ENCODE assay signal across 12 cellular contexts in genomic region chrX:54452920-54453319, GRCh38. TPM values are rescaled to one million over a fixed set of nuclear protein-coding genes. Genes with fewer than 3 reads are reported as not detected.
DNase-seq lines count a peak whose midpoint lies in the region; ATAC-seq and TF ChIP-seq lines count a peak whose summit lies in the region.
"Had no signal": no experiment of that assay in that cellular context is flagged by ENCODE, and none has a peak within 500 bp of the region (broad histone marks: within the 10 kb centered on the region; RNA-seq: fewer than 3 reads in every experiment).

No MANE protein-coding gene starts in this region.

- TF ChIP-seq CTCF in AG04450 (IDR thresholded peaks at IDR 0.05; ENCODE audit: low read depth, low read length) (peak; percentile 38), GM12873 (IDR thresholded peaks at IDR 0.05; ENCODE audit: insufficient read depth, low read depth, low read length, missing control alignments) (peak; percentile 40), fibroblast of the aortic adventitia (IDR thresholded peaks at IDR 0.05; ENCODE audit: insufficient read depth, low read length) (peak; percentile 19)

- DNase-seq in AG04450 (ENCODE audit: low read depth, low spot score) (no peak), RPMI7951 (ENCODE audit: low read depth) (peak; percentile 44), fibroblast of the aortic adventitia (ENCODE audit: low read depth) (no peak), HPDE6-E6E7 (ENCODE audit: extremely low spot score) (no peak)
- no peak for DNase-seq in activated T-cell treated with anti-CD3 and anti-CD28 coated beads, Interleukin-2, amount 50 U/mL, for 72 hours
- DNase-seq: activated B cell treated with CpG ODN at 0.5 μM for 24 hours; activated naive CD8-positive, alpha-beta T cell treated with anti-CD3 and anti-CD28 coated beads, Interleukin-2, amount 10 ng/mL, durations not matched to agents 7 days and 5 days; NCI-H446 treated with DMSO at 0.1 percent for 48 hours had no signal

- H3K27me3 Mint-ChIP-seq in activated T-cell treated with anti-CD3 and anti-CD28 coated beads, Interleukin-2, amount 50 U/mL, for 72 hours (ENCODE audit: low read depth): no peaks in the 10 kb centered on the region
- H3K27me3 Mint-ChIP-seq: activated B cell treated with CpG ODN at 0.5 μM for 24 hours; activated naive CD8-positive, alpha-beta T cell treated with anti-CD3 and anti-CD28 coated beads, Interleukin-2, amount 10 ng/mL, durations not matched to agents 7 days and 5 days had no signal

- no peaks in the 10 kb centered on the region for H3K9me3 Mint-ChIP-seq in activated T-cell treated with anti-CD3 and anti-CD28 coated beads, Interleukin-2, amount 50 U/mL, for 72 hours
- H3K9me3 Mint-ChIP-seq: activated B cell treated with CpG ODN at 0.5 μM for 24 hours; activated naive CD8-positive, alpha-beta T cell treated with anti-CD3 and anti-CD28 coated beads, Interleukin-2, amount 10 ng/mL, durations not matched to agents 7 days and 5 days had no signal

- H3K4me3 ChIP-seq in AG04450 (ENCODE audit: low read depth, low read length) (no peak overlapping the region), fibroblast of the aortic adventitia (ENCODE audit: low read depth, low read length) (no peak overlapping the region)

- H3K27ac ChIP-seq in AG04450 (ENCODE audit: low read depth, low read length): no peak overlapping the region
- H3K27ac ChIP-seq: parathyroid adenoma had no signal

- H3K27me3 ChIP-seq in AG04450 (ENCODE audit: control insufficient read depth, insufficient read depth, low read length): no peaks in the 10 kb centered on the region

- H3K27ac Mint-ChIP-seq in activated T-cell treated with anti-CD3 and anti-CD28 coated beads, Interleukin-2, amount 50 U/mL, for 72 hours: no peak overlapping the region
- H3K27ac Mint-ChIP-seq: activated B cell treated with CpG ODN at 0.5 μM for 24 hours; activated naive CD8-positive, alpha-beta T cell treated with anti-CD3 and anti-CD28 coated beads, Interleukin-2, amount 10 ng/mL, durations not matched to agents 7 days and 5 days had no signal

- CTCF ChIA-PET in AG04450 (lab: Charles Lee): no interaction called here

- no peaks in the 10 kb centered on the region for H3K9me3 ChIP-seq in AG04450 (ENCODE audit: control insufficient read depth, insufficient read depth, low read length)

- POLR2A ChIA-PET in AG04450 (lab: Yijun Ruan, JAX): no interaction called here

- H3K36me3 Mint-ChIP-seq in activated T-cell treated with anti-CD3 and anti-CD28 coated beads, Interleukin-2, amount 50 U/mL, for 72 hours (ENCODE audit: insufficient read depth in 2 of 2): no peaks in the 10 kb centered on the region
- H3K36me3 Mint-ChIP-seq: activated naive CD8-positive, alpha-beta T cell treated with anti-CD3 and anti-CD28 coated beads, Interleukin-2, amount 10 ng/mL, durations not matched to agents 7 days and 5 days had no signal

- H3K4me3 Mint-ChIP-seq in activated T-cell treated with anti-CD3 and anti-CD28 coated beads, Interleukin-2, amount 50 U/mL, for 72 hours: no peak overlapping the region
- H3K4me3 Mint-ChIP-seq: activated B cell treated with CpG ODN at 0.5 μM for 24 hours; activated naive CD8-positive, alpha-beta T cell treated with anti-CD3 and anti-CD28 coated beads, Interleukin-2, amount 10 ng/mL, durations not matched to agents 7 days and 5 days had no signal

- H3K4me1 Mint-ChIP-seq in activated T-cell treated with anti-CD3 and anti-CD28 coated beads, Interleukin-2, amount 50 U/mL, for 72 hours (ENCODE audit: low read depth): no peaks in the 10 kb centered on the region
- H3K4me1 Mint-ChIP-seq: activated B cell treated with CpG ODN at 0.5 μM for 24 hours; activated naive CD8-positive, alpha-beta T cell treated with anti-CD3 and anti-CD28 coated beads, Interleukin-2, amount 10 ng/mL, durations not matched to agents 7 days and 5 days had no signal

- no peak for ATAC-seq in activated T-cell treated with anti-CD3 and anti-CD28 coated beads, Interleukin-2, amount 50 U/mL, for 72 hours (replicated peaks in 1 of 2)
- no peak for ATAC-seq in HG03025 (IDR thresholded peaks at IDR 0.05; ENCODE audit: low FRiP score, unreplicated experiment)
- ATAC-seq in GM21423 (IDR thresholded peaks at IDR 0.05; ENCODE audit: unreplicated experiment): no peak

RNA-seq across cellular contexts. Expression of gene TSR2, which starts 12.7 kb away (rescaled TPM):
- 15.2 and 17.8 TPM in 2 replicates for polyA plus RNA-seq in AG04450 (2011; rRNA removed)
- polyA minus RNA-seq in AG04450 (2011; rRNA and poly(A)+ RNA removed): 4.5 and 5.3 TPM in 2 replicates
- 23.1 and 26.1 TPM in 2 replicates for total RNA-seq in RPMI7951 (2014; rRNA removed; shearing (Covaris generic))
- 12.2 and 28.6 TPM in 2 replicates for total RNA-seq in fibroblast of the aortic adventitia (ENCODE audit: low replicate concordance)
- 10 to 100 TPM; 42.2 to 53.8 TPM for total RNA-seq in activated T-cell treated with anti-CD3 and anti-CD28 coated beads, Interleukin-2, amount 50 U/mL, for 72 hours

RNA-seq across cellular contexts. Expression of gene FGD1, which starts 43.1 kb away (rescaled TPM):
- polyA plus RNA-seq in AG04450 (2011; rRNA removed): 4.1 and 5.2 TPM in 2 replicates
- 5.5 and 7.5 TPM in 2 replicates for polyA minus RNA-seq in AG04450 (2011; rRNA and poly(A)+ RNA removed)
- 7.0 and 8.0 TPM in 2 replicates for total RNA-seq in RPMI7951 (2014; rRNA removed; shearing (Covaris generic))
- 11.1 and 11.9 TPM in 2 replicates for total RNA-seq in fibroblast of the aortic adventitia (ENCODE audit: low replicate concordance)
- total RNA-seq in activated T-cell treated with anti-CD3 and anti-CD28 coated beads, Interleukin-2, amount 50 U/mL, for 72 hours: under 1 TPM; 0.32 to 0.46 TPM
- total RNA-seq: activated B cell treated with CpG ODN at 0.5 μM for 24 hours had no signal
